In the genomic region with DNA sequence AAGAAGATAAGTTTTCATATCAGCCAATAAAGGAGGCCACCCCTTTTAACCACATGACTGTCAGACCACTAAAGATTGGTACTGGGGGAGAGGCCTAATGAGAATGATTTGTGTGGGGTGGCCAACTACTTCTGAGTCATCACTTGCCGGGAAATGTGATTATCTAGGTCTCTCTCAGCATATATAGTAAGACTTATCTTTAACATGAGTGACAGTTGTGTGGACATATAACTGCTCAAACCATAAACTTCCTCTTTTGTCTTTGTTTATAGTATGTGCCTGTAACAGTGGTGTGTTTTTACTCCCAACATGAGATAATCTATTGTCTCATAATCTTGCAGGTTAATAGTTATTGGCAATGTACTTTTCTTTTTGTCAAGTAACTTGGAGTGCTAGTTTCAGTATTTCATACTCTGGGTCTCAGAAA, we compare ENCODE assay signal across 10 cellular contexts.
DNase-seq lines count a peak whose midpoint lies in the region; ATAC-seq, FAIRE-seq and TF ChIP-seq lines count a peak whose summit lies in the region.
"Had no signal": no experiment of that assay in that cellular context is flagged by ENCODE, and none has a peak within 500 bp of the region (broad histone marks: within the 10 kb centered on the region; RNA-seq: fewer than 3 reads in every experiment).

No MANE protein-coding gene starts in this region.

- TF ChIP-seq POLR2A in GM12892 (IDR thresholded peaks at IDR 0.05; ENCODE audit: low read depth, low read length), result no peak

- FAIRE-seq in GM12892 (lab: Jason Lieb, UNC), result no peak

- peaks cover 24% of the 10 kb centered on the region for H3K36me3 Mint-ChIP-seq in activated naive CD8-positive, alpha-beta T cell treated with anti-CD3 and anti-CD28 coated beads, Interleukin-2, amount 50 U/mL, for 24 hours (ENCODE audit: low read depth)
- H3K36me3 Mint-ChIP-seq in activated naive CD4-positive, alpha-beta T cell treated with anti-CD3 and anti-CD28 coated beads, Interleukin-2, amount 10 ng/mL, durations not matched to agents 7 days and 5 days, result peaks cover 23% of the 10 kb centered on the region

- peak; percentile 81 for ATAC-seq in GM19351 (IDR thresholded peaks at IDR 0.05; ENCODE audit: unreplicated experiment)
- peak; percentile 77 for ATAC-seq in HG03521 (IDR thresholded peaks at IDR 0.05; ENCODE audit: unreplicated experiment)
- peak; percentile 72 for ATAC-seq in activated naive CD8-positive, alpha-beta T cell treated with anti-CD3 and anti-CD28 coated beads, Interleukin-2, amount 50 U/mL, for 24 hours
- ATAC-seq in Right ventricle myocardium inferior, result no peak

- CTCF ChIA-PET in activated naive CD4-positive, alpha-beta T cell treated with anti-CD3 and anti-CD28 coated beads, Interleukin-2, amount 10 ng/mL, durations not matched to agents 7 days and 5 days (lab: Charles Lee), result no interaction called here

- H3K9me3 Mint-ChIP-seq in activated naive CD8-positive, alpha-beta T cell treated with anti-CD3 and anti-CD28 coated beads, Interleukin-2, amount 50 U/mL, for 24 hours, result no peaks in the 10 kb centered on the region
- no peaks in the 10 kb centered on the region for H3K9me3 Mint-ChIP-seq in activated naive CD4-positive, alpha-beta T cell treated with anti-CD3 and anti-CD28 coated beads, Interleukin-2, amount 10 ng/mL, durations not matched to agents 7 days and 5 days
- H3K9me3 Mint-ChIP-seq: activated B cell treated with CpG ODN at 0.5 μM for 24 hours had no signal

- peaks cover 9% of the 10 kb centered on the region for H3K4me1 Mint-ChIP-seq in activated naive CD8-positive, alpha-beta T cell treated with anti-CD3 and anti-CD28 coated beads, Interleukin-2, amount 50 U/mL, for 24 hours
- peaks cover 13% of the 10 kb centered on the region for H3K4me1 Mint-ChIP-seq in activated naive CD4-positive, alpha-beta T cell treated with anti-CD3 and anti-CD28 coated beads, Interleukin-2, amount 10 ng/mL, durations not matched to agents 7 days and 5 days
- H3K4me1 Mint-ChIP-seq: activated B cell treated with CpG ODN at 0.5 μM for 24 hours had no signal

- no peaks in the 10 kb centered on the region for H3K27me3 Mint-ChIP-seq in activated naive CD8-positive, alpha-beta T cell treated with anti-CD3 and anti-CD28 coated beads, Interleukin-2, amount 50 U/mL, for 24 hours
- no peaks in the 10 kb centered on the region for H3K27me3 Mint-ChIP-seq in activated naive CD4-positive, alpha-beta T cell treated with anti-CD3 and anti-CD28 coated beads, Interleukin-2, amount 10 ng/mL, durations not matched to agents 7 days and 5 days
- H3K27me3 Mint-ChIP-seq: activated B cell treated with CpG ODN at 0.5 μM for 24 hours had no signal

- H3K4me3 Mint-ChIP-seq in activated naive CD8-positive, alpha-beta T cell treated with anti-CD3 and anti-CD28 coated beads, Interleukin-2, amount 50 U/mL, for 24 hours, result no peak overlapping the region
- H3K4me3 Mint-ChIP-seq in activated naive CD4-positive, alpha-beta T cell treated with anti-CD3 and anti-CD28 coated beads, Interleukin-2, amount 10 ng/mL, durations not matched to agents 7 days and 5 days, result no peak overlapping the region
- H3K4me3 Mint-ChIP-seq: activated B cell treated with CpG ODN at 0.5 μM for 24 hours had no signal

- intact Hi-C loops in Right ventricle myocardium inferior (cut with DNase I), result no loop called here

- peak overlapping the region; percentile 18 for H3K27ac Mint-ChIP-seq in activated naive CD8-positive, alpha-beta T cell treated with anti-CD3 and anti-CD28 coated beads, Interleukin-2, amount 50 U/mL, for 24 hours
- H3K27ac Mint-ChIP-seq in activated naive CD4-positive, alpha-beta T cell treated with anti-CD3 and anti-CD28 coated beads, Interleukin-2, amount 10 ng/mL, durations not matched to agents 7 days and 5 days, result no peak overlapping the region
- H3K27ac Mint-ChIP-seq: activated B cell treated with CpG ODN at 0.5 μM for 24 hours had no signal

- DNase-seq in A172 (ENCODE audit: low spot score) (peak; percentile 54), DMS114 treated with DMSO at 0.1 percent for 48 hours (lab: John Stamatoyannopoulos, UW; ENCODE audit: unreplicated experiment) (no peak), GM12892 (ENCODE audit: insufficient read length) (no peak), Right ventricle myocardium inferior (ENCODE audit: missing footprints) (no peak)
- DNase-seq in activated naive CD8-positive, alpha-beta T cell treated with anti-CD3 and anti-CD28 coated beads, Interleukin-2, amount 50 U/mL, for 24 hours, result no peak
- no peak for DNase-seq in activated naive CD4-positive, alpha-beta T cell treated with anti-CD3 and anti-CD28 coated beads, Interleukin-2, amount 10 ng/mL, durations not matched to agents 7 days and 5 days
- DNase-seq: activated B cell treated with CpG ODN at 0.5 μM for 24 hours, NCI-H146 had no signal
